Comparison of ENCODE assay signal across 8 cellular contexts in the genomic region with DNA sequence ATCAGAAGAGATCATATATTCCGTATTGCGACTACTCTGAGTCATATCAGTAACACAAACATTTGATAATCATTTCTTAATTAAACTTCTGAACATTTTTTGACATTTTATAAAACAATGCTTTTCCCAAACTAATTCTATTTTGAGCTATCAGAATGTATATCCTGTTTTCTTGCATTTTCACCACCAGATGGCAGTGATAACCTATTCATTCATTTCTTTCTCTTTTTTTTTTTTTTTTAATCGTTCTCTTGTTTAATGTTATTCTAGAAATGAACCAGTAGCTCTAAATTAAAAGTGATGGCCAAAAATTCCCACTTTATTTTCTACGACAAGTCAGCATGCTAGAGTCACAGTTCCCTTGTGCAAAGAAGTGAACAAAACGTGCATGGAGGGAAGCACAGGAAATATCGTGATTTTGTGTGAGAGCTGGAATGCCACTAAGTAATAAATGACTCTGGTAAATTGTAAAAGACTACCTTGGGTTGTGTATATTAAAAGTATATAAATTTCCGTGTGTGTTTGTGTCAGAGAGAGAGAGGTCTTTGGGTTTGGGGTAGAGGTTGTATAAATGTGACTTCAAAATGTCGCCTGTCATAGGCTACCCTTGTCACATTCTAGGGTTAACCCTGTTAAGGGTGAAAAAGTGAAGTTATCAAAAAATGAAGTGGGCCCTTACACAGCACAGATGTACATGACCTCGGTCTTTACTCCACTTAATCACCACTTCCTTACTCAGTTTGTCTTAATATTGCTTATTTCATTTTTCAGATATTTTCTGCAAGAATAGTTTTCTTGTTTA. TPM values are rescaled to one million over a fixed set of nuclear protein-coding genes. Genes with fewer than 3 reads are reported as not detected.
A peak's percentile ranks its signal among the peaks of the same experiment; 100 is the strongest.
DNase-seq lines count a peak whose midpoint lies in the region; ATAC-seq, FAIRE-seq and TF ChIP-seq lines count a peak whose summit lies in the region.

No MANE protein-coding gene starts in this region.

- intact Hi-C loops in K562 (cut with micrococcal nuclease): loop anchor here (1.0 to 10.0 kb wide), 4 partner anchors 291 to 744 kb away; a partner anchor contains a TSS

- H3K27ac ChIP-seq in DND-41 (ENCODE audit: low read length) (no peak overlapping the region), K562 (ENCODE audit: extremely low read depth, low read depth, low read length) (no peak overlapping the region), liver (ENCODE audit: low read depth in 1 of 2, low read length in 2 of 2) (peak overlapping the region in 1 of 2 donors; percentile 33)

- no peak overlapping the region for H3K4me3 ChIP-seq in DND-41 (ENCODE audit: low read depth in 1 of 2, low read length in 2 of 2)
- H3K4me3 ChIP-seq in Loucy (ENCODE audit: low read length, poor library complexity, severe bottlenecking): peak overlapping the region; percentile 42
- no peak overlapping the region for H3K4me3 ChIP-seq in K562
- peak overlapping the region in 2 of 3 donors; percentile 45 to 55 for H3K4me3 ChIP-seq in liver (ENCODE audit: low read depth in 1 of 3, low read length in 3 of 3)

- H3K4me1 ChIP-seq in DND-41 (ENCODE audit: insufficient read depth, low read length): no peaks in the 10 kb centered on the region
- H3K4me1 ChIP-seq in Loucy (ENCODE audit: insufficient read depth, low read length, poor library complexity, severe bottlenecking): no peaks in the 10 kb centered on the region
- H3K4me1 ChIP-seq in K562 (replicated peaks in 1 of 2; ENCODE audit: control insufficient read depth in 2 of 2, insufficient read depth in 2 of 2, low read length in 2 of 2): peaks cover 0 to 3% of the 10 kb centered on the region in 2 experiments; a peak in 1 of 5 replicates
- H3K4me1 ChIP-seq in liver (ENCODE audit: control insufficient read depth in 4 of 4, insufficient read depth in 4 of 4, low read length in 3 of 4): peaks cover 0 to 4% (median 0%) of the 10 kb centered on the region in 4 donors

- H3K27me3 ChIP-seq in DND-41 (ENCODE audit: insufficient read depth, low read length, poor library complexity): no peaks in the 10 kb centered on the region
- H3K27me3 ChIP-seq in Loucy (ENCODE audit: insufficient read depth, low read length, poor library complexity, severe bottlenecking): no peaks in the 10 kb centered on the region
- no peaks in the 10 kb centered on the region for H3K27me3 ChIP-seq in K562 (ENCODE audit: control insufficient read depth in 2 of 2, insufficient read depth in 2 of 2, low read length in 2 of 2)
- no peaks in the 10 kb centered on the region for H3K27me3 ChIP-seq in liver (ENCODE audit: control insufficient read depth in 4 of 4, insufficient read depth in 4 of 4, low read length in 3 of 4)

- no peaks in the 10 kb centered on the region for H3K79me2 ChIP-seq in DND-41 (ENCODE audit: insufficient read depth, low read length)
- no peaks in the 10 kb centered on the region for H3K79me2 ChIP-seq in Loucy (ENCODE audit: insufficient read depth, low read length)
- no peaks in the 10 kb centered on the region for H3K79me2 ChIP-seq in K562 (ENCODE audit: control insufficient read depth, insufficient read depth, low read length)

- no peak for TF ChIP-seq EP300 in K562 (IDR thresholded peaks at IDR 0.05; ENCODE audit: low read length)

- H3K9ac ChIP-seq in DND-41 (ENCODE audit: low read depth, low read length) (no peak overlapping the region), Loucy (ENCODE audit: low read depth, low read length, poor library complexity, severe bottlenecking) (no peak overlapping the region), K562 (ENCODE audit: insufficient read depth in 1 of 2, low read depth in 2 of 2, low read length in 2 of 2) (no peak overlapping the region), liver (ENCODE audit: low read depth in 1 of 2, low read length in 2 of 2) (peak overlapping the region; percentile 43 to 88)

- ATAC-seq in DND-41 (ENCODE audit: insufficient read depth, low read depth): no peak
- ATAC-seq in K562: no peak
- no peak for ATAC-seq in HG03108 (IDR thresholded peaks at IDR 0.05; ENCODE audit: unreplicated experiment)
- no peak for ATAC-seq in GM21737 (IDR thresholded peaks at IDR 0.05; ENCODE audit: unreplicated experiment)

- WGBS in K562 (ENCODE audit: insufficient coverage, low coverage, missing lambda C conversion rate): 8% methylated on average over 8 of the region's 9 CpGs
- WGBS in liver: 16% methylated on average over 9 of the region's 9 CpGs

- DNase-seq in DND-41 (no peak), K562 (ENCODE audit: extremely low read depth in 1 of 4, low spot score in 3 of 4) (peak in 2 of 4 experiments; percentile 6 to 45), GM19240 (ENCODE audit: insufficient read length, low spot score) (no peak), germinal center (ENCODE audit: low spot score) (no peak)

- in situ Hi-C loops in K562 (cut with MboI): loop anchor here (5.0 kb wide), 1 partner anchor 744 kb away; no protein-coding TSS in a partner anchor

- FAIRE-seq in K562 (lab: Jason Lieb, UNC): no peak

- no TSS peak for BruUV-seq in K562 (replicated peaks; lab: Mats Ljungman, UMichigan)

- H3K36me3 ChIP-seq in DND-41 (ENCODE audit: insufficient read depth, low read length): no peaks in the 10 kb centered on the region
- no peaks in the 10 kb centered on the region for H3K36me3 ChIP-seq in Loucy (ENCODE audit: insufficient read depth, low read length)
- H3K36me3 ChIP-seq in K562 (ENCODE audit: control insufficient read depth, insufficient read depth, low read length): no peaks in the 10 kb centered on the region
- H3K36me3 ChIP-seq in liver (ENCODE audit: control insufficient read depth in 4 of 4, insufficient read depth in 3 of 4, low read depth in 1 of 4, low read length in 3 of 4): no peaks in the 10 kb centered on the region

- no peaks in the 10 kb centered on the region for H3K9me2 ChIP-seq in Loucy (replicated peaks; ENCODE audit: low read depth, low read length)

- H2AFZ ChIP-seq in DND-41 (ENCODE audit: low read depth, low read length) (no peak overlapping the region), Loucy (ENCODE audit: low read length) (peak overlapping the region; percentile 11; the same call in 1 of the 2 replicates), K562 (ENCODE audit: low read depth, low read length) (no peak overlapping the region)

- TF ChIP-seq CTCF in DND-41 (IDR thresholded peaks at IDR 0.05; ENCODE audit: borderline replicate concordance, extremely low read depth, low read length, poor library complexity, severe bottlenecking) (peak; percentile 70), Loucy (conservative IDR thresholded peaks at IDR 0.05; ENCODE audit: low read length) (peak; percentile 86), K562 (IDR thresholded peaks at IDR 0.05 in 2 of 3, conservative IDR thresholded peaks at IDR 0.05 in 1 of 3; ENCODE audit: insufficient read depth in 2 of 3, low read depth in 1 of 3, low read length in 3 of 3) (peak in 2 of 3 experiments; percentile 15 to 67; a peak in 2 of 6 replicates), liver (IDR thresholded peaks at IDR 0.05; ENCODE audit: low read depth, low read length, missing input control) (peak; percentile 63)

- no peak for TF ChIP-seq POLR2A in K562 (conservative IDR thresholded peaks at IDR 0.05)

- no peaks in the 10 kb centered on the region for H3K9me3 ChIP-seq in DND-41 (ENCODE audit: insufficient read depth, low read length, severe bottlenecking)
- H3K9me3 ChIP-seq in Loucy (ENCODE audit: insufficient read depth, low read depth, low read length): no peaks in the 10 kb centered on the region
- H3K9me3 ChIP-seq in K562 (replicated peaks; ENCODE audit: control insufficient read depth, insufficient read depth, low read depth, low read length): no peaks in the 10 kb centered on the region
- no peaks in the 10 kb centered on the region for H3K9me3 ChIP-seq in liver (ENCODE audit: control insufficient read depth in 4 of 4, low read length in 3 of 4)

- TF ChIP-seq RAD21 in K562 (CRISPR knock-in tag; conservative IDR thresholded peaks at IDR 0.05 in 1 of 2, IDR thresholded peaks at IDR 0.05 in 1 of 2): peak; percentile 62 to 69
- peak; percentile 92 to 94 for TF ChIP-seq RAD21 in liver (IDR thresholded peaks at IDR 0.05)

- CTCF ChIA-PET in K562 (lab: Yijun Ruan, JAX; ENCODE audit: low intra/inter-chr PET ratio): interaction anchor here (0.6 to 2.5 kb wide), 11 partner anchors 126 to 986 kb away, joined by 3 to 14 read pairs (median 4); no protein-coding TSS in a partner anchor

- no peaks in the 10 kb centered on the region for H3F3A ChIP-seq in Loucy (ENCODE audit: low read depth)

- H4K20me1 ChIP-seq in DND-41 (ENCODE audit: insufficient read depth, low read length) (no peaks in the 10 kb centered on the region), Loucy (ENCODE audit: insufficient read depth, low read length, poor library complexity, severe bottlenecking) (no peaks in the 10 kb centered on the region), K562 (replicated peaks; ENCODE audit: control insufficient read depth, insufficient read depth, low read length) (no peaks in the 10 kb centered on the region)

- POLR2A ChIA-PET in K562 (lab: Yijun Ruan, JAX): interaction anchor here (0.7 to 1.2 kb wide), 4 partner anchors 13 to 327 kb away, joined by 3 read pairs; no protein-coding TSS in a partner anchor

- H3K9me1 ChIP-seq in K562 (ENCODE audit: control insufficient read depth, insufficient read depth, low read length): no peaks in the 10 kb centered on the region

- H3K4me2 ChIP-seq in DND-41 (ENCODE audit: insufficient read depth, low read length): no peak overlapping the region
- H3K4me2 ChIP-seq in Loucy (ENCODE audit: low read depth, low read length, poor library complexity, severe bottlenecking): peak overlapping the region; percentile 55
- no peak overlapping the region for H3K4me2 ChIP-seq in K562 (ENCODE audit: insufficient read depth, low read length)

TF ChIP-seq in liver, 16 proteins besides CTCF, POLR2A, EP300 and RAD21 (continues in another document):
- no peak for TF ChIP-seq JUND (IDR thresholded peaks at IDR 0.05)

RNA-seq across cellular contexts. Expression of a gene that starts 40.4 kb away (rescaled TPM):
- total RNA-seq in K562 (2011; cell fraction: chromatin; rRNA removed; ENCODE audit: low replicate concordance): 74.2 and 159 TPM in 2 replicates
- 72.0 and 82.6 TPM in 2 replicates for total RNA-seq in K562 (2011; cell fraction: nucleolus; rRNA removed)
- total RNA-seq in K562 (2011; cell fraction: nucleoplasm; rRNA removed): 129 and 165 TPM in 2 replicates
- 710 and 743 TPM in 2 replicates for total RNA-seq in K562 (2014; rRNA removed)
- 1,339 and 1,452 TPM in 2 replicates for total RNA-seq in K562 (2014; rRNA removed; fragmentation: Illumina TruSeq; extraction: Trizol)
- total RNA-seq in K562 (2015; rRNA removed; fragmentation: Illumina TruSeq; extraction: Trizol): 871 and 888 TPM in 2 replicates
- total RNA-seq in K562 (2021): 919 and 939 TPM in 2 replicates
- 993 and 1,477 TPM in 2 replicates for polyA plus RNA-seq in K562 (2011; rRNA removed)
- 303 and 725 TPM in 2 replicates for polyA plus RNA-seq in K562 (2011; cell fraction: cytosol; rRNA removed)
- polyA plus RNA-seq in K562 (2011; cell fraction: nucleus; rRNA removed): 114 and 246 TPM in 2 replicates
- polyA plus RNA-seq in K562 (2012): 674 and 1,073 TPM in 2 replicates
- 968 and 1,051 TPM in 2 replicates for polyA plus RNA-seq in K562 (2014; fragmentation: Illumina TruSeq; extraction: Trizol)
- 1,000 to 10,000 TPM; 2,666 to 2,680 TPM for polyA plus RNA-seq in K562 (2014; fragmentation: Nextera tagmentation; extraction: Ambion mirVana)
- polyA plus RNA-seq in K562 (2014; rRNA removed): 875 and 947 TPM in 2 replicates
- 1,250 and 1,470 TPM in 2 replicates for polyA minus RNA-seq in K562 (2011; rRNA and poly(A)+ RNA removed)
- 267 and 360 TPM in 2 replicates for polyA minus RNA-seq in K562 (2011; cell fraction: cytosol; rRNA and poly(A)+ RNA removed)
- polyA minus RNA-seq in K562 (2011; cell fraction: nucleus; rRNA and poly(A)+ RNA removed): 66.6 and 146 TPM in 2 replicates
- total RNA-seq in liver: 10 to 100 TPM; 40.6 to 99.7 TPM
- 10 to 100 TPM; 20.9 to 44.0 TPM for polyA plus RNA-seq in liver

Comparison
In these comparisons a context has a peak if more than half of its experiments do, and no peak if none do; other contexts are left out.
1. H3K4me3 ChIP-seq: peak in Loucy (single experiment) and liver (2 of 3); none in DND-41 (0 of 2) and K562 (single experiment).
2. H3K9ac ChIP-seq: peak in liver (2 of 2); none in DND-41 (single experiment), Loucy (single experiment) and K562 (0 of 2).
3. Peak in every context shown above with its lines, with median percentiles within 50 percentile points of each other: CTCF ChIP-seq.